ENCODE assay signal across 32 cellular contexts in genomic region chr10:111590703-111591102, GRCh38.
"Had no signal": no experiment of that assay in that cellular context is flagged by ENCODE, and none has a peak within 500 bp of the region (broad histone marks: within the 10 kb centered on the region; RNA-seq: fewer than 3 reads in every experiment).

No MANE protein-coding gene starts in this region.

- H3K4me2 ChIP-seq: KMS-11 had no signal

- H3K9me3 ChIP-seq: MG63 had no signal

- H3K27ac ChIP-seq: KMS-11 had no signal

- H3K36me3 ChIP-seq: MG63 had no signal

- H3K4me3 ChIP-seq: MG63 had no signal

- H3K9ac ChIP-seq: KMS-11 had no signal

- H3K27me3 ChIP-seq: MG63 had no signal

- DNase-seq: Karpas-422, Kasumi-1, MG63, MM.1S, MV-4-11, NCI-H1048, NCI-H1092, NCI-H1092 treated with DMSO at 0.1 percent for 48 hours, NCI-H1105, NCI-H1417 treated with DMSO at 0.1 percent for 48 hours, NCI-H1436, NCI-H1436 treated with DMSO at 0.1 percent for 48 hours, NCI-H146, NCI-H1694, NCI-H1694 treated with DMSO at 0.1 percent for 48 hours, NCI-H187, NCI-H187 treated with DMSO at 0.1 percent for 48 hours, NCI-H1930, NCI-H2029, NCI-H2029 treated with DMSO at 0.1 percent for 48 hours, NCI-H2081, NCI-H2081 treated with DMSO at 0.1 percent for 48 hours, NCI-H2107, NCI-H2171, NCI-H2171 treated with DMSO at 0.1 percent for 48 hours, NCI-H2227 treated with DMSO at 0.1 percent for 48 hours, NCI-H226, NCI-H345, NCI-H446, NCI-H446 treated with DMSO at 0.1 percent for 48 hours, NCI-H510A had no signal
